ENCODE assay signal across 17 cellular contexts in the genomic region with DNA sequence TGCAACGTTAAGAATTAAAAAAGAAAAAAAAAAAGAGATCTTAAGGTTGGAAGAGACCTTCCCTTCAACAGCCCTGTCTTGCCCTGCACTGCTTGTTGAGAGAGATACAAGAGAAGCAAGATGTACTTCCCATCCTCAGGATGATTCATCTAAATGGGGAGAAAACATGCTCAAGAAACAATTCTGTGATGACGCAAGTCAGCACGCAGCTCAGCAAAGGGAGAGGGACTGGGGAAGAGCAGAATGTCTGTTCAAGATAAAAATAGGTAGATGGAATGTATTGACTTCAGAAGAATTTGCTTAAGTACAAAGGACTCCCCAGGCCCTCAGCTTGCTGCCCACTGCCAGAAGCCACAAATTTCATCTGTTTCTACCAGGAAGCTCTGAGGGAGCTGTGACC.
A peak's percentile ranks its signal among the peaks of the same experiment; 100 is the strongest.
DNase-seq lines count a peak whose midpoint lies in the region; ATAC-seq and TF ChIP-seq lines count a peak whose summit lies in the region.
"Had no signal": no experiment of that assay in that cellular context is flagged by ENCODE, and none has a peak within 500 bp of the region (broad histone marks: within the 10 kb centered on the region; RNA-seq: fewer than 3 reads in every experiment).

No MANE protein-coding gene starts in this region.

- DNase-seq in IMR-90 (peak; percentile 77), amniotic epithelial cell (ENCODE audit: low read depth) (peak; percentile 99), islet precursor cell (peak; percentile 81), T-cell (no peak), NCI-H1092 (lab: John Stamatoyannopoulos, UW) (no peak)
- DNase-seq in NK-92 treated with Interleukin-12 subunit alpha and Interleukin-12 subunit beta, amount 100 ng/mL, for 24 hours (lab: John Stamatoyannopoulos, UW): no peak
- no peak for DNase-seq in activated CD4-positive, alpha-beta T cell treated with anti-CD3 and anti-CD28 coated beads for 4 hours
- DNase-seq: activated T-cell treated with anti-CD3 and anti-CD28 coated beads, Interleukin-2, amount 50 U/mL, for 72 hours; H7; KG1; left ventricle myocardium inferior; pancreas; stimulated activated CD4-positive, alpha-beta T cell treated with anti-CD3 and anti-CD28 coated beads, Interleukin-2, amount 100 ng/mL, for 48 hours; stimulated activated naive CD8-positive, alpha-beta T cell treated with anti-CD3 and anti-CD28 coated beads, Interleukin-15, amount 100 ng/mL, for 72 hours had no signal

- H3K4me1 Mint-ChIP-seq in T-cell: no peaks in the 10 kb centered on the region
- H3K4me1 Mint-ChIP-seq: stimulated activated naive CD8-positive, alpha-beta T cell treated with anti-CD3 and anti-CD28 coated beads, Interleukin-15, amount 100 ng/mL, for 72 hours; WTC11 had no signal

- H2AK5ac ChIP-seq in IMR-90 (ENCODE audit: low read depth, low read length): no peak overlapping the region

- no peak for TF ChIP-seq RAD21 in IMR-90 (IDR thresholded peaks at IDR 0.05; ENCODE audit: low read length)

- peaks cover 8% of the 10 kb centered on the region; the same call in 1 of the 2 replicates for H3K27me3 ChIP-seq in ACC112 (ENCODE audit: insufficient read depth, low read length)
- peaks cover 11% of the 10 kb centered on the region for H3K27me3 ChIP-seq in IMR-90 (ENCODE audit: control insufficient read depth, insufficient read depth, low read length)
- H3K27me3 ChIP-seq: cardiac muscle cell, pancreas had no signal

- H3K9ac ChIP-seq in IMR-90 (ENCODE audit: low read depth, low read length): no peak overlapping the region

- H2BK15ac ChIP-seq in IMR-90 (ENCODE audit: low read depth, low read length): no peak overlapping the region

- no peak overlapping the region for H3K23ac ChIP-seq in IMR-90 (ENCODE audit: low read depth, low read length)

- H3K9me3 Mint-ChIP-seq in T-cell: no peaks in the 10 kb centered on the region
- H3K9me3 Mint-ChIP-seq: activated T-cell treated with anti-CD3 and anti-CD28 coated beads, Interleukin-2, amount 50 U/mL, for 72 hours; stimulated activated naive CD8-positive, alpha-beta T cell treated with anti-CD3 and anti-CD28 coated beads, Interleukin-15, amount 100 ng/mL, for 72 hours had no signal

- H4K5ac ChIP-seq in IMR-90 (ENCODE audit: low read depth, low read length): no peak overlapping the region

- POLR2A ChIA-PET in IMR-90 (lab: Charles Lee; ENCODE audit: unreplicated experiment) (no interaction called here), T-cell (lab: Charles Lee) (no interaction called here)

- intact Hi-C loops in IMR-90 (cut with micrococcal nuclease): no loop called here

- no peak overlapping the region for H3K56ac ChIP-seq in IMR-90 (ENCODE audit: extremely low read depth, insufficient read depth, low read length)

- H4K20me1 ChIP-seq in IMR-90 (ENCODE audit: insufficient read depth, low read length): no peaks in the 10 kb centered on the region

- WGBS in IMR-90 (ENCODE audit: extremely low coverage in 2 of 2, insufficient read length in 1 of 2), 2 experiments: no CpG with 5 or more reads among the region's 3 CpGs

- H2AK9ac ChIP-seq in IMR-90 (replicated peaks; ENCODE audit: low read depth, low read length, poor library complexity): no peak overlapping the region

- no peaks in the 10 kb centered on the region for H3K79me1 ChIP-seq in IMR-90 (ENCODE audit: low read depth in 1 of 2, low read length in 2 of 2)

- H3K4ac ChIP-seq in IMR-90 (ENCODE audit: low read depth, low read length): no peak overlapping the region

- H3K9me3 ChIP-seq in IMR-90 (ENCODE audit: control insufficient read depth, insufficient read depth, low read length): peaks cover 2% of the 10 kb centered on the region; the same call in 1 of the 2 replicates
- H3K9me3 ChIP-seq: pancreas had no signal

- no peaks in the 10 kb centered on the region for H3K36me3 ChIP-seq in ACC112 (ENCODE audit: insufficient read depth, low read length)
- no peaks in the 10 kb centered on the region for H3K36me3 ChIP-seq in IMR-90 (ENCODE audit: control insufficient read depth, insufficient read depth, low read length)
- H3K36me3 ChIP-seq: cardiac muscle cell, left ventricle myocardium inferior, pancreas had no signal

- no peak for TF ChIP-seq CTCF in IMR-90 (conservative IDR thresholded peaks at IDR 0.05; ENCODE audit: low read depth, low read length)

- no peak overlapping the region for H2AFZ ChIP-seq in ACC112 (ENCODE audit: low read length, unreplicated experiment)
- peak overlapping the region; percentile 38 for H2AFZ ChIP-seq in IMR-90 (replicated peaks; ENCODE audit: low read length, poor library complexity)

- no peak overlapping the region for H3K18ac ChIP-seq in IMR-90 (ENCODE audit: low read depth, low read length)

- ATAC-seq in IMR-90 (ENCODE audit: low read depth): peak; percentile 83
- ATAC-seq in T-cell (replicated peaks in 1 of 4): no peak
- ATAC-seq: activated T-cell treated with anti-CD3 and anti-CD28 coated beads, Interleukin-2, amount 50 U/mL, for 72 hours; stimulated activated naive CD8-positive, alpha-beta T cell treated with anti-CD3 and anti-CD28 coated beads, Interleukin-15, amount 100 ng/mL, for 72 hours; WTC11 had no signal

- TF ChIP-seq POLR2A in IMR-90 (IDR thresholded peaks at IDR 0.05; ENCODE audit: low read depth, low read length): no peak

- CTCF ChIA-PET in IMR-90 (lab: Yijun Ruan, JAX): no interaction called here
- CTCF ChIA-PET in T-cell (lab: Charles Lee): no interaction called here

- no peak overlapping the region for H4K91ac ChIP-seq in IMR-90 (ENCODE audit: insufficient read depth, low read depth, low read length)

- H3K27ac ChIP-seq in ACC112 (ENCODE audit: low read depth, low read length) (peak overlapping the region; percentile 42; the same call in 1 of the 2 replicates), IMR-90 (ENCODE audit: insufficient read depth, low read length) (no peak overlapping the region)
- H3K27ac ChIP-seq: cardiac muscle cell, left ventricle myocardium inferior, pancreas had no signal

- H2BK120ac ChIP-seq in IMR-90 (ENCODE audit: low read depth, low read length): no peak overlapping the region

- H3K4me3 Mint-ChIP-seq in T-cell: no peak overlapping the region
- H3K4me3 Mint-ChIP-seq: activated T-cell treated with anti-CD3 and anti-CD28 coated beads, Interleukin-2, amount 50 U/mL, for 72 hours; stimulated activated naive CD8-positive, alpha-beta T cell treated with anti-CD3 and anti-CD28 coated beads, Interleukin-15, amount 100 ng/mL, for 72 hours; WTC11 had no signal

- no peak overlapping the region for H2BK5ac ChIP-seq in IMR-90 (ENCODE audit: low read depth, low read length, poor library complexity, severe bottlenecking)

- dilution Hi-C loops in IMR-90 (cut with HindIII; ENCODE audit: low sequenced_read_pairs, unreplicated experiment): no loop called here

- peaks cover 10% of the 10 kb centered on the region for H3K4me1 ChIP-seq in ACC112 (ENCODE audit: control insufficient read depth, insufficient read depth, low read length, unreplicated experiment)
- no peaks in the 10 kb centered on the region for H3K4me1 ChIP-seq in IMR-90 (ENCODE audit: control insufficient read depth, insufficient read depth, low read length)
- H3K4me1 ChIP-seq: left ventricle myocardium inferior, pancreas had no signal

- no peak overlapping the region for H3K4me2 ChIP-seq in IMR-90 (ENCODE audit: low read depth, low read length)

- H3K4me3 ChIP-seq in ACC112 (ENCODE audit: low read depth, low read length) (no peak overlapping the region), IMR-90 (ENCODE audit: insufficient read depth, low read depth, low read length) (no peak overlapping the region)
- H3K4me3 ChIP-seq: cardiac muscle cell, left ventricle myocardium inferior, pancreas had no signal

- peaks cover 5 to 9% of the 10 kb centered on the region in 2 donors for H3K27me3 Mint-ChIP-seq in T-cell

- H4K8ac ChIP-seq in IMR-90 (ENCODE audit: low read depth in 2 of 2, low read length in 2 of 2): no peak overlapping the region

- no peaks in the 10 kb centered on the region for H3K79me2 ChIP-seq in ACC112 (ENCODE audit: control insufficient read depth, insufficient read depth, low read length, unreplicated experiment)

- no peaks in the 10 kb centered on the region for H3K36me3 Mint-ChIP-seq in T-cell
- H3K36me3 Mint-ChIP-seq: WTC11 had no signal

- BruUV-seq in IMR-90 (replicated peaks; lab: Mats Ljungman, UMichigan): no TSS peak

- H2BK20ac ChIP-seq in IMR-90 (ENCODE audit: low read depth, low read length): no peak overlapping the region

- H3K14ac ChIP-seq in IMR-90 (replicated peaks; ENCODE audit: low read depth, low read length): no peak overlapping the region

- in situ Hi-C loops in IMR-90 (cut with MboI; ENCODE audit: low sequenced_read_pairs): loop anchor here (25.0 kb wide), 1 partner anchor 782 kb away; no protein-coding TSS in a partner anchor

- H3K9me1 ChIP-seq in IMR-90 (ENCODE audit: insufficient read depth, low read length): 0 out of 2 replicates have a peak, but pooled peaks cover 3% of the 10 kb centered on the region

- no peak overlapping the region for H3K27ac Mint-ChIP-seq in T-cell
- H3K27ac Mint-ChIP-seq: activated T-cell treated with anti-CD3 and anti-CD28 coated beads, Interleukin-2, amount 50 U/mL, for 72 hours; stimulated activated naive CD8-positive, alpha-beta T cell treated with anti-CD3 and anti-CD28 coated beads, Interleukin-15, amount 100 ng/mL, for 72 hours; WTC11 had no signal

TF ChIP-seq in IMR-90, 13 proteins besides CTCF, POLR2A, EP300 and RAD21:
- TF ChIP-seq RCOR1 (IDR thresholded peaks at IDR 0.05; ENCODE audit: insufficient replicate concordance, low read length): no peak
- peak; percentile 74 for TF ChIP-seq CEBPB (IDR thresholded peaks at IDR 0.05; ENCODE audit: low read depth, low read length)

Comparison
In these comparisons a context has a peak if more than half of its experiments do, and no peak if none do; other contexts are left out.
1. DNase-seq: peak in IMR-90 (single experiment), amniotic epithelial cell (single experiment) and islet precursor cell (single experiment); none in NK-92 treated with Interleukin-12 subunit alpha and Interleukin-12 subunit beta, amount 100 ng/mL, for 24 hours (single experiment), T-cell (0 of 34), NCI-H1092 (single experiment) and activated CD4-positive, alpha-beta T cell treated with anti-CD3 and anti-CD28 coated beads for 4 hours (0 of 2).